8 cellular contexts compared by ENCODE assay signal in genomic region chr3:58161435-58162398, GRCh38. TPM values are rescaled to one million over a fixed set of nuclear protein-coding genes. Genes with fewer than 3 reads are reported as not detected.
A peak's percentile ranks its signal among the peaks of the same experiment; 100 is the strongest.
DNase-seq lines count a peak whose midpoint lies in the region; ATAC-seq and TF ChIP-seq lines count a peak whose summit lies in the region.

No MANE protein-coding gene starts in this region.

- TF ChIP-seq POLR2A in prostate gland (IDR thresholded peaks at IDR 0.05) = no peak

- ATAC-seq in HG02852 (IDR thresholded peaks at IDR 0.05; ENCODE audit: unreplicated experiment) = no peak

- H3K9me3 ChIP-seq in prostate gland = no peaks in the 10 kb centered on the region

- WGBS in prostate gland = 82% methylated on average over 11 of the region's 11 CpGs

- H3K4me3 ChIP-seq in prostate gland = no peak overlapping the region

- H3K27ac ChIP-seq in prostate gland = peak overlapping the region; percentile 83 to 84

- H3K27me3 ChIP-seq in prostate gland (replicated peaks; ENCODE audit: insufficient read depth) = no peaks in the 10 kb centered on the region

- intact Hi-C loops in prostate gland (cut with DNase I) = no loop called here

- H3K4me1 ChIP-seq in prostate gland (replicated peaks) = peaks cover 20% of the 10 kb centered on the region

- TF ChIP-seq CTCF in prostate gland (IDR thresholded peaks at IDR 0.05) = no peak

- peak; percentile 96 for DNase-seq in EL
- peak; percentile 41 for DNase-seq in RPMI8226
- DNase-seq in fibroblast of gingiva (ENCODE audit: low read depth) = peak; percentile 76
- no peak for DNase-seq in prostate gland (ENCODE audit: low spot score)
- DNase-seq in retina = no peak
- DNase-seq in activated CD4-positive, alpha-beta T cell treated with anti-CD3 and anti-CD28 coated beads for 48 hours = no peak
- DNase-seq in mesenteric fat pad (ENCODE audit: low spot score) = no peak

- peaks cover 0 to 6% of the 10 kb centered on the region in 2 donors for H3K36me3 ChIP-seq in prostate gland

RNA-seq across cellular contexts. Expression of gene DNASE1L3, which starts 49.1 kb away (rescaled TPM):
- total RNA-seq in prostate gland = 1 to 10 TPM; 1.4 to 2.3 TPM
- total RNA-seq in mesenteric fat pad = 5.1 TPM

Comparison
In these comparisons a context has a peak if more than half of its experiments do, and no peak if none do; other contexts are left out.
1. DNase-seq: peak in EL (single experiment), RPMI8226 (single experiment) and fibroblast of gingiva (single experiment); none in prostate gland (single experiment), retina (single experiment), activated CD4-positive, alpha-beta T cell treated with anti-CD3 and anti-CD28 coated beads for 48 hours (single experiment) and mesenteric fat pad (single experiment).